ENCODE assay signal across 8 cellular contexts in genomic region chr15:72230197-72231065, GRCh38. TPM values are rescaled to one million over a fixed set of nuclear protein-coding genes. Genes with fewer than 3 reads are reported as not detected.
DNase-seq lines count a peak whose midpoint lies in the region; ATAC-seq and TF ChIP-seq lines count a peak whose summit lies in the region.

No MANE protein-coding gene starts in this region.

- peaks cover 49% of the 10 kb centered on the region for H3K4me1 Mint-ChIP-seq in activated B cell treated with CpG ODN at 0.5 μM for 24 hours

- CTCF ChIA-PET in activated B cell treated with CpG ODN at 0.5 μM for 24 hours (lab: Charles Lee): interaction anchor here (1.9 to 3.2 kb wide), 2 partner anchors 30 to 43 kb away, joined by 6 to 13 read pairs; no protein-coding TSS in a partner anchor

- no peak for TF ChIP-seq CTCF in activated B cell treated with CpG ODN at 0.5 μM for 24 hours (IDR thresholded peaks at IDR 0.05)

- DNase-seq in NK-92 treated with Interleukin-12 subunit alpha and Interleukin-12 subunit beta, amount 100 ng/mL, for 24 hours (lab: John Stamatoyannopoulos, UW): peak; percentile 88
- DNase-seq in NK-92 (lab: John Stamatoyannopoulos, UW; ENCODE audit: unreplicated experiment) (no peak), NCI-H2171 treated with DMSO at 0.1 percent for 48 hours (lab: John Stamatoyannopoulos, UW) (peak; percentile 82), activated B cell treated with CpG ODN at 0.5 μM for 24 hours (peak; percentile 63), islet precursor cell (peak; percentile 94), smooth muscle cell of the brain vasculature (ENCODE audit: low read depth, low spot score) (peak; percentile 59)
- peak; percentile 40 for DNase-seq in central memory CD4-positive, alpha-beta T cell

- no peaks in the 10 kb centered on the region for H3K27me3 Mint-ChIP-seq in activated B cell treated with CpG ODN at 0.5 μM for 24 hours

- peaks cover 26% of the 10 kb centered on the region for H3K36me3 Mint-ChIP-seq in activated B cell treated with CpG ODN at 0.5 μM for 24 hours (ENCODE audit: low read depth)

- H3K27ac Mint-ChIP-seq in activated B cell treated with CpG ODN at 0.5 μM for 24 hours: peak overlapping the region; percentile 98

- ATAC-seq in activated B cell treated with CpG ODN at 0.5 μM for 24 hours (ENCODE audit: low read depth) (peak; percentile 4), GM18858 (IDR thresholded peaks at IDR 0.05; ENCODE audit: unreplicated experiment) (no peak)

- POLR2A ChIA-PET in activated B cell treated with CpG ODN at 0.5 μM for 24 hours (lab: Charles Lee): interaction anchor here (0.6 to 6.5 kb wide), 15 partner anchors 9 to 479 kb away, joined by 3 to 113 read pairs (median 8); partner anchors contain the start of genes ARIH1, CELF6, GRAMD2A and HEXA

- peak overlapping the region; percentile 99 for H3K4me3 Mint-ChIP-seq in activated B cell treated with CpG ODN at 0.5 μM for 24 hours

- intact Hi-C loops in activated B cell treated with CpG ODN at 0.5 μM for 24 hours (cut with micrococcal nuclease): loop anchor here (1.0 to 2.0 kb wide), 2 partner anchors 31 to 146 kb away; partner anchors contain the start of gene HEXA

- H3K9me3 Mint-ChIP-seq in activated B cell treated with CpG ODN at 0.5 μM for 24 hours: no peaks in the 10 kb centered on the region

RNA-seq across cellular contexts. Expression of gene PKM, which starts 0.6 kb away (rescaled TPM):
- 1,253 and 1,275 TPM in 2 replicates for total RNA-seq in activated B cell treated with CpG ODN at 0.5 μM for 24 hours

RNA-seq across cellular contexts. Expression of gene GRAMD2A, which starts 32.8 kb away (rescaled TPM):
- not detected in 2 replicates for total RNA-seq in activated B cell treated with CpG ODN at 0.5 μM for 24 hours

RNA-seq across cellular contexts. Expression of gene PARP6, which starts 41.9 kb away (rescaled TPM):
- 70.7 and 81.4 TPM in 2 replicates for total RNA-seq in activated B cell treated with CpG ODN at 0.5 μM for 24 hours
